9 cellular contexts compared by ENCODE assay signal in the genomic region with DNA sequence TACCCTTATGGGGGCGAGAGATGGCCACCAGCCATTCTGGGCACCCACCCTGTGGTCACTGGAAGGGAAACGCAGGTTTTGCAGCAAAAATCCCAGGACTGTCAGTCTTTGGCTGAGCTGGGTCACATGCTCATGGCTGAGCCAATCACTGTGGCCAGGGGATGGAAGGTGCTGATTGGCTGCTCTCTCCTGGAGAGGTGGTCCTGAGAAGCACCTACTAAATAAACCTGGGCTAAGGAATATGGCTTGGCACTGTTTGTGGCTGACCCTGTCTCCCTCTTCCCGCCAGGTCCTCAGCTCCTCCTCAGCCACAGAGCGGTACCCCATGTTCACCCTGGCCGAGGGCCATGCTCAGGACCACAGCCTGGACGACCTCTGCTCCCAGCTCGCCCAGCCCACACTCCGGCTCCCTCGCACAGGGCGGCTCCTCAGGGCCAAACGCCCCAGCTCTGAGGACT. TPM values are rescaled to one million over a fixed set of nuclear protein-coding genes. Genes with fewer than 3 reads are reported as not detected.
A peak's percentile ranks its signal among the peaks of the same experiment; 100 is the strongest.
DNase-seq lines count a peak whose midpoint lies in the region; ATAC-seq and TF ChIP-seq lines count a peak whose summit lies in the region.
"Had no signal": no experiment of that assay in that cellular context is flagged by ENCODE, and none has a peak within 500 bp of the region (broad histone marks: within the 10 kb centered on the region; RNA-seq: fewer than 3 reads in every experiment).

No MANE protein-coding gene starts in this region.

- no peaks in the 10 kb centered on the region for H3K27me3 Mint-ChIP-seq in CD4-positive, alpha-beta memory T cell
- H3K27me3 Mint-ChIP-seq in WTC11 (ENCODE audit: low read depth) (no peaks in the 10 kb centered on the region), type B pancreatic cell (no peaks in the 10 kb centered on the region)

- intact Hi-C loops in CD4-positive, alpha-beta memory T cell (cut with micrococcal nuclease): no loop called here

- no peak for DNase-seq in CD4-positive, alpha-beta memory T cell
- peak; percentile 1 for DNase-seq in HCEC 1CT
- peak; percentile 50 for DNase-seq in WTC11 (ENCODE audit: low spot score)
- DNase-seq in islet precursor cell: peak; percentile 72
- DNase-seq in type B pancreatic cell (ENCODE audit: extremely low spot score, unreplicated experiment): no peak
- DNase-seq in NK-92 treated with Interleukin-12 subunit alpha and Interleukin-12 subunit beta, amount 100 ng/mL, for 24 hours (lab: John Stamatoyannopoulos, UW): no peak

- peaks cover 20 to 50% (median 36%) of the 10 kb centered on the region in 4 donors for H3K4me1 Mint-ChIP-seq in CD4-positive, alpha-beta memory T cell
- H3K4me1 Mint-ChIP-seq in WTC11 (no peaks in the 10 kb centered on the region), type B pancreatic cell (ENCODE audit: unreplicated experiment) (no peaks in the 10 kb centered on the region)

- H3K9me3 Mint-ChIP-seq in CD4-positive, alpha-beta memory T cell: no peaks in the 10 kb centered on the region
- H3K9me3 Mint-ChIP-seq in WTC11 (no peaks in the 10 kb centered on the region), type B pancreatic cell (no peaks in the 10 kb centered on the region)

- POLR2A ChIA-PET in CD4-positive, alpha-beta memory T cell (lab: Charles Lee; ENCODE audit: partially characterized antibody): interaction anchor here (0.7 to 7.0 kb wide), 8 partner anchors 9 to 149 kb away, joined by 3 to 128 read pairs (median 4); a partner anchor contains a TSS
- POLR2A ChIA-PET in WTC11 (lab: Charles Lee): interaction anchor here (0.6 to 1.5 kb wide), 4 partner anchors 14 to 92 kb away, joined by 3 to 6 read pairs (median 4); a partner anchor contains a TSS

- H3K27me3 ChIP-seq in CD4-positive, alpha-beta memory T cell (ENCODE audit: insufficient read depth, low read length): no peaks in the 10 kb centered on the region
- H3K27me3 ChIP-seq: SJSA1 had no signal

- H3K4me1 ChIP-seq in CD4-positive, alpha-beta memory T cell (ENCODE audit: insufficient read depth, low read length): peaks cover 51% of the 10 kb centered on the region
- H3K4me1 ChIP-seq: SJSA1 had no signal

- H3K4me3 ChIP-seq in CD4-positive, alpha-beta memory T cell (ENCODE audit: low read length in 2 of 2): no peak overlapping the region
- H3K4me3 ChIP-seq: SJSA1 had no signal

- H3K9me3 ChIP-seq in CD4-positive, alpha-beta memory T cell (ENCODE audit: control insufficient read depth in 1 of 2, low read length in 2 of 2): no peaks in the 10 kb centered on the region
- H3K9me3 ChIP-seq: SJSA1 had no signal

- TF ChIP-seq CTCF in WTC11 (IDR thresholded peaks at IDR 0.05) (no peak), type B pancreatic cell (conservative IDR thresholded peaks at IDR 0.05) (no peak)

- CTCF ChIA-PET in CD4-positive, alpha-beta memory T cell (lab: Charles Lee; ENCODE audit: partially characterized antibody): interaction anchor here (0.8 to 4.3 kb wide), 13 partner anchors 10 to 147 kb away, joined by 3 to 31 read pairs (median 5); a partner anchor contains a TSS
- CTCF ChIA-PET in WTC11 (lab: Charles Lee): interaction anchor here (0.5 to 3.7 kb wide), 19 partner anchors 9 to 199 kb away, joined by 3 to 27 read pairs (median 5); a partner anchor contains a TSS

- H3K36me3 Mint-ChIP-seq in CD4-positive, alpha-beta memory T cell: peaks cover 25 to 64% of the 10 kb centered on the region in 2 donors
- H3K36me3 Mint-ChIP-seq in WTC11 (peaks cover 52% of the 10 kb centered on the region), type B pancreatic cell (no peaks in the 10 kb centered on the region)

- H3K4me3 Mint-ChIP-seq in CD4-positive, alpha-beta memory T cell: peak overlapping the region in 4 of 8 donors; percentile 3 to 86 (median 4)
- H3K4me3 Mint-ChIP-seq in WTC11 (no peak overlapping the region), type B pancreatic cell (no peak overlapping the region)

- ATAC-seq in WTC11: peak; percentile 97
- ATAC-seq in GM21786 (IDR thresholded peaks at IDR 0.05; ENCODE audit: unreplicated experiment): no peak
- ATAC-seq in esophagus mucosa: no peak

- H3K27ac Mint-ChIP-seq in CD4-positive, alpha-beta memory T cell: peak overlapping the region in 6 of 7 donors; percentile 53 to 97 (median 60)
- no peak overlapping the region for H3K27ac Mint-ChIP-seq in WTC11
- no peak overlapping the region for H3K27ac Mint-ChIP-seq in type B pancreatic cell

- H3K36me3 ChIP-seq in CD4-positive, alpha-beta memory T cell (ENCODE audit: insufficient read depth, low read length): peaks cover 49% of the 10 kb centered on the region

- peak overlapping the region; percentile 53 for H3K27ac ChIP-seq in CD4-positive, alpha-beta memory T cell (ENCODE audit: low read depth, low read length)
- H3K27ac ChIP-seq: SJSA1 had no signal

TF ChIP-seq in WTC11, 78 proteins besides CTCF, POLR2A, EP300 and RAD21:
- TF ChIP-seq SP1 (CRISPR knock-in tag; conservative IDR thresholded peaks at IDR 0.05) (0 out of 2 replicates have a peak, but pooled peaks have one; percentile 28), PRRX2 (CRISPR knock-in tag; IDR thresholded peaks at IDR 0.05) (peak; percentile 5; the same call in 1 of the 2 replicates), FOXK1 (CRISPR knock-in tag; IDR thresholded peaks at IDR 0.05) (0 out of 2 replicates have a peak, but pooled peaks have one; percentile 21), NFYB (CRISPR knock-in tag; conservative IDR thresholded peaks at IDR 0.05; ENCODE audit: low read depth) (peak; percentile 88), GABPB1 (CRISPR knock-in tag; IDR thresholded peaks at IDR 0.05) (no peak), CREM (CRISPR knock-in tag; IDR thresholded peaks at IDR 0.05) (0 out of 2 replicates have a peak, but pooled peaks have one; percentile 35)
- TF ChIP-seq, protein P1, sequence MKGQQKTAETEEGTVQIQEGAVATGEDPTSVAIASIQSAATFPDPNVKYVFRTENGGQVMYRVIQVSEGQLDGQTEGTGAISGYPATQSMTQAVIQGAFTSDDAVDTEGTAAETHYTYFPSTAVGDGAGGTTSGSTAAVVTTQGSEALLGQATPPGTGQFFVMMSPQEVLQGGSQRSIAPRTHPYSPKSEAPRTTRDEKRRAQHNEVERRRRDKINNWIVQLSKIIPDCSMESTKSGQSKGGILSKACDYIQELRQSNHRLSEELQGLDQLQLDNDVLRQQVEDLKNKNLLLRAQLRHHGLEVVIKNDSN (CRISPR knock-in tag; IDR thresholded peaks at IDR 0.05): peak; percentile 90
- TF ChIP-seq, protein P2, sequence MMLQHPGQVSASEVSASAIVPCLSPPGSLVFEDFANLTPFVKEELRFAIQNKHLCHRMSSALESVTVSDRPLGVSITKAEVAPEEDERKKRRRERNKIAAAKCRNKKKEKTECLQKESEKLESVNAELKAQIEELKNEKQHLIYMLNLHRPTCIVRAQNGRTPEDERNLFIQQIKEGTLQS (CRISPR knock-in tag; conservative IDR thresholded peaks at IDR 0.05): no peak
- TF ChIP-seq, protein P3, sequence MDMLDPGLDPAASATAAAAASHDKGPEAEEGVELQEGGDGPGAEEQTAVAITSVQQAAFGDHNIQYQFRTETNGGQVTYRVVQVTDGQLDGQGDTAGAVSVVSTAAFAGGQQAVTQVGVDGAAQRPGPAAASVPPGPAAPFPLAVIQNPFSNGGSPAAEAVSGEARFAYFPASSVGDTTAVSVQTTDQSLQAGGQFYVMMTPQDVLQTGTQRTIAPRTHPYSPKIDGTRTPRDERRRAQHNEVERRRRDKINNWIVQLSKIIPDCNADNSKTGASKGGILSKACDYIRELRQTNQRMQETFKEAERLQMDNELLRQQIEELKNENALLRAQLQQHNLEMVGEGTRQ (CRISPR knock-in tag; IDR thresholded peaks at IDR 0.05): peak; percentile 94
- TF ChIP-seq, protein P4, sequence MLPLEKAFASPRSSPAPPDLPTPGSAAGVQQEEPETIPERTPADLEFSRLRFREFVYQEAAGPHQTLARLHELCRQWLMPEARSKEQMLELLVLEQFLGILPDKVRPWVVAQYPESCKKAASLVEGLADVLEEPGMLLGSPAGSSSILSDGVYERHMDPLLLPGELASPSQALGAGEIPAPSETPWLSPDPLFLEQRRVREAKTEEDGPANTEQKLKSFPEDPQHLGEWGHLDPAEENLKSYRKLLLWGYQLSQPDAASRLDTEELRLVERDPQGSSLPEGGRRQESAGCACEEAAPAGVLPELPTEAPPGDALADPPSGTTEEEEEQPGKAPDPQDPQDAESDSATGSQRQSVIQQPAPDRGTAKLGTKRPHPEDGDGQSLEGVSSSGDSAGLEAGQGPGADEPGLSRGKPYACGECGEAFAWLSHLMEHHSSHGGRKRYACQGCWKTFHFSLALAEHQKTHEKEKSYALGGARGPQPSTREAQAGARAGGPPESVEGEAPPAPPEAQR (CRISPR knock-in tag; IDR thresholded peaks at IDR 0.05): no peak

RNA-seq across cellular contexts. Expression of a gene that starts 8.9 kb away (rescaled TPM):
- total RNA-seq in CD4-positive, alpha-beta memory T cell: 10 to 100 TPM; 51.5 to 58.6 TPM
- polyA plus RNA-seq in CD4-positive, alpha-beta memory T cell: 10 to 100 TPM in 1 of 2 donors, 1 to 10 TPM in 1; 9.3 to 22.1 TPM
- 50.3 to 59.4 TPM (median 53.8 TPM) in 3 replicates for total RNA-seq in WTC11 (2021)
- 35.8 and 44.6 TPM in 2 replicates for total RNA-seq in type B pancreatic cell (ENCODE audit: low replicate concordance)
- total RNA-seq in esophagus mucosa: 42.2 TPM

RNA-seq across cellular contexts. Expression of a gene that starts 13.2 kb away (rescaled TPM):
- 10 to 100 TPM; 72.7 to 73.0 TPM for total RNA-seq in CD4-positive, alpha-beta memory T cell
- polyA plus RNA-seq in CD4-positive, alpha-beta memory T cell: 10 to 100 TPM in 1 of 2 donors, 1 to 10 TPM in 1; 3.2 to 36.3 TPM
- total RNA-seq in WTC11 (2021) (43.6 to 50.9 TPM (median 49.3 TPM) in 3 replicates), type B pancreatic cell (ENCODE audit: low replicate concordance) (19.0 and 34.4 TPM in 2 replicates), esophagus mucosa (22.5 TPM)

RNA-seq across cellular contexts. Expression of a gene that starts 16.2 kb away (rescaled TPM):
- total RNA-seq in CD4-positive, alpha-beta memory T cell: 10 to 100 TPM; 25.6 to 29.2 TPM
- 100 to 1,000 TPM; 130 to 159 TPM for polyA plus RNA-seq in CD4-positive, alpha-beta memory T cell
- 2.1 to 3.3 TPM (median 2.5 TPM) in 3 replicates for total RNA-seq in WTC11 (2021)
- total RNA-seq in type B pancreatic cell (ENCODE audit: low replicate concordance): 4.8 and 6.5 TPM in 2 replicates
- 8.4 TPM for total RNA-seq in esophagus mucosa

RNA-seq across cellular contexts. Expression of a gene that starts 34.5 kb away (rescaled TPM):
- total RNA-seq in CD4-positive, alpha-beta memory T cell: not detected
- polyA plus RNA-seq in CD4-positive, alpha-beta memory T cell: not detected
- total RNA-seq in WTC11 (2021) (127 to 176 TPM (median 174 TPM) in 3 replicates), type B pancreatic cell (ENCODE audit: low replicate concordance) (45.2 and 104 TPM in 2 replicates), esophagus mucosa (61.5 TPM)

RNA-seq across cellular contexts. Expression of a gene that starts 35.4 kb away (rescaled TPM):
- 1 to 10 TPM; 1.6 to 1.9 TPM for total RNA-seq in CD4-positive, alpha-beta memory T cell
- 1 to 10 TPM; 1.3 to 3.1 TPM for polyA plus RNA-seq in CD4-positive, alpha-beta memory T cell
- total RNA-seq in WTC11 (2021) (3.8 to 5.4 TPM (median 4.1 TPM) in 3 replicates), type B pancreatic cell (ENCODE audit: low replicate concordance) (0.21 and 1.1 TPM in 2 replicates), esophagus mucosa (7.9 TPM)

Comparison
In these comparisons a context has a peak if more than half of its experiments do, and no peak if none do; other contexts are left out.
1. DNase-seq: peak in HCEC 1CT (single experiment), WTC11 (single experiment) and islet precursor cell (single experiment); none in CD4-positive, alpha-beta memory T cell (0 of 5), type B pancreatic cell (single experiment) and NK-92 treated with Interleukin-12 subunit alpha and Interleukin-12 subunit beta, amount 100 ng/mL, for 24 hours (single experiment).
2. H3K27ac Mint-ChIP-seq: peak in CD4-positive, alpha-beta memory T cell (6 of 7); none in WTC11 (single experiment) and type B pancreatic cell (single experiment).